8 cellular contexts compared by ENCODE assay signal in the genomic region with DNA sequence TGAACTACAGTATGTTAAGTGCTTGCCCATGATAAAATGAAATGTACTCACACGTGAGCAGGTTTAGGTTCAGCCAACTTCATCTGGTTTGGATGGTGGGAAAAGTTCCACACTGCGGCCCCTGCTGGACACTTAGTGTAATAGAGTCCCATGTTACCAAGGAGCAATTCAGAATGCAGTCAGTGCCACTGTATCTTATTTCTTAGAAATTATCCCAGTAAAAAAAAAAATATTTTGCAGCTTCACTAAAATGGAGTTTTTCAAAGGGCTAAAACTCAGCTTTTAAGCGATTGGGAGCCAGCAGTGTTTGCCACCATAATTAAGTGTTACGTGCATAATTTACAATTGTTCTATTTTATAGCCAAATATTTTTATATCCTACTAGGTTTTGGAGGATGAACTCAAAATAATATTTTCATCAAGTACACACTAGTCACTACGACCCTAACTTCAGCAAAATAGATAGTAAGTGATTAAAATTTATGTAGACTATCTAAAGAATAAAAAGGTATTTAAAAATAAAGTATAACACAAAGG.
DNase-seq lines count a peak whose midpoint lies in the region; ATAC-seq lines count a peak whose summit lies in the region.

No MANE protein-coding gene starts in this region.

- no peaks in the 10 kb centered on the region for H3K4me1 ChIP-seq in NT2/D1 (ENCODE audit: insufficient read depth, insufficient read length)

- ATAC-seq in GM19351 (IDR thresholded peaks at IDR 0.05; ENCODE audit: unreplicated experiment) (peak; percentile 90), HG03196 (IDR thresholded peaks at IDR 0.05; ENCODE audit: unreplicated experiment) (peak; percentile 87)

- no peak overlapping the region for H3K4me3 ChIP-seq in NT2/D1 (ENCODE audit: insufficient read length, low read depth)

- H3K9me3 ChIP-seq in NT2/D1 (ENCODE audit: insufficient read depth, low read length) = no peaks in the 10 kb centered on the region

- intact Hi-C loops in activated T-helper 2 cell treated with anti-CD3 and anti-CD28 coated beads, Interferon-gamma antibody, Interleukin-2, Interleukin-4, amounts not matched to agents 10 μg/mL and 5 μg/mL and 100 μg/mL, durations not matched to agents 14 hours and 24 hours and 36 hours (cut with micrococcal nuclease) = loop anchor here (2.0 to 10.0 kb wide), 3 partner anchors 466 to 642 kb away; no protein-coding TSS in a partner anchor
- intact Hi-C loops in head of caudate nucleus (cut with DNase I) = no loop called here
- intact Hi-C loops in posterior cingulate gyrus (cut with DNase I) = loop anchor here (1.0 kb wide), 1 partner anchor 467 kb away; no protein-coding TSS in a partner anchor

- H3K27me3 ChIP-seq in NT2/D1 (ENCODE audit: insufficient read depth, insufficient read length) = no peaks in the 10 kb centered on the region

- H3K4me3 Mint-ChIP-seq in activated T-helper 2 cell treated with anti-CD3 and anti-CD28 coated beads, Interferon-gamma antibody, Interleukin-2, Interleukin-4, amounts not matched to agents 10 μg/mL and 5 μg/mL and 100 μg/mL, durations not matched to agents 14 hours and 24 hours and 36 hours (ENCODE audit: low read depth) = no peak overlapping the region

- no peaks in the 10 kb centered on the region for H3K9me3 Mint-ChIP-seq in activated T-helper 2 cell treated with anti-CD3 and anti-CD28 coated beads, Interferon-gamma antibody, Interleukin-2, Interleukin-4, amounts not matched to agents 10 μg/mL and 5 μg/mL and 100 μg/mL, durations not matched to agents 14 hours and 24 hours and 36 hours

- H3K27ac Mint-ChIP-seq in activated T-helper 2 cell treated with anti-CD3 and anti-CD28 coated beads, Interferon-gamma antibody, Interleukin-2, Interleukin-4, amounts not matched to agents 10 μg/mL and 5 μg/mL and 100 μg/mL, durations not matched to agents 14 hours and 24 hours and 36 hours = no peak overlapping the region

- H3K9ac ChIP-seq in NT2/D1 (ENCODE audit: insufficient read length, low read depth) = no peak overlapping the region

- no peaks in the 10 kb centered on the region for H3K36me3 Mint-ChIP-seq in activated T-helper 2 cell treated with anti-CD3 and anti-CD28 coated beads, Interferon-gamma antibody, Interleukin-2, Interleukin-4, amounts not matched to agents 10 μg/mL and 5 μg/mL and 100 μg/mL, durations not matched to agents 14 hours and 24 hours and 36 hours (ENCODE audit: low read depth)

- H3K4me1 Mint-ChIP-seq in activated T-helper 2 cell treated with anti-CD3 and anti-CD28 coated beads, Interferon-gamma antibody, Interleukin-2, Interleukin-4, amounts not matched to agents 10 μg/mL and 5 μg/mL and 100 μg/mL, durations not matched to agents 14 hours and 24 hours and 36 hours (ENCODE audit: low read depth) = no peaks in the 10 kb centered on the region

- peak; percentile 5 for DNase-seq in DMS114 treated with DMSO at 0.1 percent for 48 hours (lab: John Stamatoyannopoulos, UW; ENCODE audit: unreplicated experiment)
- DNase-seq in NT2/D1 (ENCODE audit: low read depth, low spot score) = peak; percentile 30
- DNase-seq in activated T-helper 2 cell treated with anti-CD3 and anti-CD28 coated beads, Interferon-gamma antibody, Interleukin-2, Interleukin-4, amounts not matched to agents 10 μg/mL and 5 μg/mL and 100 μg/mL, durations not matched to agents 14 hours and 24 hours and 36 hours (ENCODE audit: low spot score) = peak; percentile 9
- DNase-seq in head of caudate nucleus = peak; percentile 26 to 83 (median 60)
- peak in 8 of 10 donors; percentile 33 to 88 (median 51) for DNase-seq in posterior cingulate gyrus
- no peak for DNase-seq in cerebellar nuclear complex (lab: John Stamatoyannopoulos, UW)

- no peaks in the 10 kb centered on the region for H3K27me3 Mint-ChIP-seq in activated T-helper 2 cell treated with anti-CD3 and anti-CD28 coated beads, Interferon-gamma antibody, Interleukin-2, Interleukin-4, amounts not matched to agents 10 μg/mL and 5 μg/mL and 100 μg/mL, durations not matched to agents 14 hours and 24 hours and 36 hours (ENCODE audit: low read depth)

- no peaks in the 10 kb centered on the region for H3K36me3 ChIP-seq in NT2/D1 (ENCODE audit: insufficient read depth, insufficient read length, low read length)

Comparison
In these comparisons a context has a peak if more than half of its experiments do, and no peak if none do; other contexts are left out.
1. DNase-seq: peak in DMS114 treated with DMSO at 0.1 percent for 48 hours (single experiment), NT2/D1 (single experiment), activated T-helper 2 cell treated with anti-CD3 and anti-CD28 coated beads, Interferon-gamma antibody, Interleukin-2, Interleukin-4, amounts not matched to agents 10 μg/mL and 5 μg/mL and 100 μg/mL, durations not matched to agents 14 hours and 24 hours and 36 hours (single experiment), head of caudate nucleus (42 of 42) and posterior cingulate gyrus (8 of 10); none in cerebellar nuclear complex (0 of 2).